ENCODE assay signal across 16 cellular contexts in genomic region chr9:70160672-70161413, GRCh38.
DNase-seq lines count a peak whose midpoint lies in the region; ATAC-seq and TF ChIP-seq lines count a peak whose summit lies in the region.
"Had no signal": no experiment of that assay in that cellular context is flagged by ENCODE, and none has a peak within 500 bp of the region (broad histone marks: within the 10 kb centered on the region; RNA-seq: fewer than 3 reads in every experiment).

No MANE protein-coding gene starts in this region.

- H3K27ac ChIP-seq in ascending aorta (peak overlapping the region; percentile 7 to 64), heart right ventricle (peak overlapping the region in 5 of 10 donors; percentile 24 to 58 (median 39)), vagina (peak overlapping the region; percentile 60)

- H3K27ac Mint-ChIP-seq in nephron progenitor cell = peak overlapping the region; percentile 40
- no peak overlapping the region for H3K27ac Mint-ChIP-seq in activated CD4-positive, alpha-beta memory T cell treated with anti-CD3 and anti-CD28 coated beads, Interleukin-2, amount 10 ng/mL, durations not matched to agents 7 days and 5 days
- H3K27ac Mint-ChIP-seq: T-helper 2 cell treated with Interferon-gamma antibody and Interleukin-4, amounts not matched to agents 5 μg/mL and 100 μg/mL, for 36 hours had no signal

- H3K27me3 ChIP-seq in ascending aorta = no peaks in the 10 kb centered on the region
- no peaks in the 10 kb centered on the region for H3K27me3 ChIP-seq in heart right ventricle
- no peaks in the 10 kb centered on the region for H3K27me3 ChIP-seq in vagina
- H3K27me3 ChIP-seq: BE2C had no signal

- DNase-seq in ascending aorta (ENCODE audit: low spot score in 2 of 2) (no peak), heart right ventricle (no peak), nephron progenitor cell (no peak), vagina (ENCODE audit: extremely low spot score in 2 of 2) (no peak), UCSD-AML1 (lab: John Stamatoyannopoulos, UW; ENCODE audit: unreplicated experiment) (no peak), RKO (ENCODE audit: low spot score) (no peak)
- no peak for DNase-seq in activated CD4-positive, alpha-beta memory T cell treated with anti-CD3 and anti-CD28 coated beads, Interleukin-2, amount 10 ng/mL, durations not matched to agents 7 days and 5 days
- DNase-seq: BE2C, GF-D8, mammary epithelial cell, NCI-H187 treated with DMSO at 0.1 percent for 48 hours, retina, SIG-M5 had no signal

- POLR2A ChIA-PET in activated CD4-positive, alpha-beta memory T cell treated with anti-CD3 and anti-CD28 coated beads, Interleukin-2, amount 10 ng/mL, durations not matched to agents 7 days and 5 days (lab: Charles Lee) = no interaction called here

- intact Hi-C loops in ascending aorta (cut with DNase I) (no loop called here), heart right ventricle (cut with DNase I) (no loop called here), vagina (cut with DNase I) (no loop called here)

- no peaks in the 10 kb centered on the region for H3K36me3 Mint-ChIP-seq in nephron progenitor cell (ENCODE audit: low read depth)
- H3K36me3 Mint-ChIP-seq in activated CD4-positive, alpha-beta memory T cell treated with anti-CD3 and anti-CD28 coated beads, Interleukin-2, amount 10 ng/mL, durations not matched to agents 7 days and 5 days (ENCODE audit: low read depth) = no peaks in the 10 kb centered on the region

- WGBS in heart right ventricle, 2 donors = 49 to 56% methylated on average over 7 of the region's 7 CpGs

- H3K4me1 ChIP-seq in ascending aorta = peaks cover 4 to 12% of the 10 kb centered on the region in 2 donors
- H3K4me1 ChIP-seq in heart right ventricle = peaks cover 0 to 22% (median 8%) of the 10 kb centered on the region in 9 donors
- peaks cover 33% of the 10 kb centered on the region for H3K4me1 ChIP-seq in vagina
- H3K4me1 ChIP-seq: BE2C had no signal

- H3K4me1 Mint-ChIP-seq in nephron progenitor cell = peaks cover 20% of the 10 kb centered on the region
- no peaks in the 10 kb centered on the region for H3K4me1 Mint-ChIP-seq in activated CD4-positive, alpha-beta memory T cell treated with anti-CD3 and anti-CD28 coated beads, Interleukin-2, amount 10 ng/mL, durations not matched to agents 7 days and 5 days
- H3K4me1 Mint-ChIP-seq: neural crest cell had no signal

- no peak overlapping the region for H3K4me3 Mint-ChIP-seq in nephron progenitor cell
- H3K4me3 Mint-ChIP-seq in activated CD4-positive, alpha-beta memory T cell treated with anti-CD3 and anti-CD28 coated beads, Interleukin-2, amount 10 ng/mL, durations not matched to agents 7 days and 5 days = no peak overlapping the region
- H3K4me3 Mint-ChIP-seq: neural crest cell; T-helper 2 cell treated with Interferon-gamma antibody and Interleukin-4, amounts not matched to agents 5 μg/mL and 100 μg/mL, for 36 hours had no signal

- CTCF ChIA-PET in activated CD4-positive, alpha-beta memory T cell treated with anti-CD3 and anti-CD28 coated beads, Interleukin-2, amount 10 ng/mL, durations not matched to agents 7 days and 5 days (lab: Charles Lee) = interaction anchor here (1.2 kb wide), 1 partner anchor 47 kb away, joined by 5 read pairs; no protein-coding TSS in a partner anchor

- no peak for TF ChIP-seq POLR2A in vagina (IDR thresholded peaks at IDR 0.05)

- no peaks in the 10 kb centered on the region for H3K9me3 ChIP-seq in ascending aorta
- no peaks in the 10 kb centered on the region for H3K9me3 ChIP-seq in heart right ventricle
- H3K9me3 ChIP-seq in vagina = no peaks in the 10 kb centered on the region
- H3K9me3 ChIP-seq: BE2C had no signal

- no peaks in the 10 kb centered on the region for H3K36me3 ChIP-seq in ascending aorta
- no peaks in the 10 kb centered on the region for H3K36me3 ChIP-seq in heart right ventricle
- H3K36me3 ChIP-seq in vagina = no peaks in the 10 kb centered on the region
- H3K36me3 ChIP-seq: BE2C had no signal

- no peak for TF ChIP-seq CTCF in ascending aorta (IDR thresholded peaks at IDR 0.05)
- no peak for TF ChIP-seq CTCF in heart right ventricle (IDR thresholded peaks at IDR 0.05)
- no peak for TF ChIP-seq CTCF in nephron progenitor cell (IDR thresholded peaks at IDR 0.05)
- TF ChIP-seq CTCF in vagina (IDR thresholded peaks at IDR 0.05) = no peak

- no peaks in the 10 kb centered on the region for H3K9me3 Mint-ChIP-seq in nephron progenitor cell
- H3K9me3 Mint-ChIP-seq in activated CD4-positive, alpha-beta memory T cell treated with anti-CD3 and anti-CD28 coated beads, Interleukin-2, amount 10 ng/mL, durations not matched to agents 7 days and 5 days = no peaks in the 10 kb centered on the region
- H3K9me3 Mint-ChIP-seq: neural crest cell; T-helper 2 cell treated with Interferon-gamma antibody and Interleukin-4, amounts not matched to agents 5 μg/mL and 100 μg/mL, for 36 hours had no signal

- peaks cover 4% of the 10 kb centered on the region for H3K27me3 Mint-ChIP-seq in nephron progenitor cell (ENCODE audit: low read depth, poor library complexity)
- peaks cover 5% of the 10 kb centered on the region for H3K27me3 Mint-ChIP-seq in activated CD4-positive, alpha-beta memory T cell treated with anti-CD3 and anti-CD28 coated beads, Interleukin-2, amount 10 ng/mL, durations not matched to agents 7 days and 5 days

- H3K4me3 ChIP-seq in ascending aorta = no peak overlapping the region
- no peak overlapping the region for H3K4me3 ChIP-seq in heart right ventricle
- no peak overlapping the region for H3K4me3 ChIP-seq in vagina

- ATAC-seq in heart right ventricle = peak in 6 of 8 donors; percentile 44 to 87 (median 63)
- ATAC-seq: activated CD4-positive, CD25-positive, alpha-beta regulatory T cell treated with anti-CD3 and anti-CD28 coated beads, Interleukin-2, amount 50 U/mL, for 24 hours had no signal
